8 cellular contexts compared by ENCODE assay signal in genomic region chr6:119742188-119742803, GRCh38.
DNase-seq lines count a peak whose midpoint lies in the region; ATAC-seq and TF ChIP-seq lines count a peak whose summit lies in the region.

No MANE protein-coding gene starts in this region.

- no peaks in the 10 kb centered on the region for H3K9me3 ChIP-seq in Peyer's patch
- no peaks in the 10 kb centered on the region for H3K9me3 ChIP-seq in cardiac muscle cell (ENCODE audit: low read depth)

- H3K27ac ChIP-seq in Peyer's patch (no peak overlapping the region), cardiac muscle cell (no peak overlapping the region)

- TF ChIP-seq CTCF in Peyer's patch (IDR thresholded peaks at IDR 0.05), result peak; percentile 26 to 76 (median 68)
- TF ChIP-seq CTCF in cardiac muscle cell (IDR thresholded peaks at IDR 0.05; ENCODE audit: low read depth, low read length), result peak; percentile 84

- TF ChIP-seq POLR2A in Peyer's patch (IDR thresholded peaks at IDR 0.05), result no peak

- H3K36me3 ChIP-seq in Peyer's patch (no peaks in the 10 kb centered on the region), cardiac muscle cell (no peaks in the 10 kb centered on the region)

- H3K27me3 ChIP-seq in Peyer's patch (no peaks in the 10 kb centered on the region), cardiac muscle cell (no peaks in the 10 kb centered on the region)

- H3K4me3 ChIP-seq in Peyer's patch, result no peak overlapping the region
- H3K4me3 ChIP-seq in cardiac muscle cell, result no peak overlapping the region

- H3K4me1 ChIP-seq in Peyer's patch (no peaks in the 10 kb centered on the region), cardiac muscle cell (ENCODE audit: low read depth) (peaks cover 3% of the 10 kb centered on the region)

- DNase-seq in DMS114 treated with DMSO at 0.1 percent for 48 hours (lab: John Stamatoyannopoulos, UW; ENCODE audit: unreplicated experiment) (peak; percentile 16), Peyer's patch (peak; percentile 50 to 84 (median 74)), cardiac muscle cell (ENCODE audit: low read depth in 1 of 2, low spot score in 1 of 2) (peak; percentile 62 to 78), renal cortical epithelial cell (ENCODE audit: low read depth) (peak; percentile 27), NCI-H2107 treated with DMSO at 0.1 percent for 48 hours (lab: John Stamatoyannopoulos, UW; ENCODE audit: unreplicated experiment) (no peak)
- peak; percentile 25 for DNase-seq in activated gamma-delta T cell treated with anti-CD3 and anti-CD28 coated beads, Interleukin-2, amount 50 U/mL, for 16 hours (ENCODE audit: low read depth)

- ATAC-seq in GM19468 (IDR thresholded peaks at IDR 0.05; ENCODE audit: extremely low read depth, unreplicated experiment) (peak; percentile 81), HG03521 (IDR thresholded peaks at IDR 0.05; ENCODE audit: unreplicated experiment) (peak; percentile 91)
